In genomic region chr22:29988719-29989118, GRCh38 we compare ENCODE assay signal across 18 cellular contexts.
"Had no signal": no experiment of that assay in that cellular context is flagged by ENCODE, and none has a peak within 500 bp of the region (broad histone marks: within the 10 kb centered on the region; RNA-seq: fewer than 3 reads in every experiment).

No MANE protein-coding gene starts in this region.

- H3K4me3 ChIP-seq: ascending aorta, coronary artery, left ventricle myocardium inferior, thyroid gland had no signal

- H3K27ac ChIP-seq: ascending aorta, coronary artery, left ventricle myocardium inferior, thyroid gland had no signal

- ATAC-seq: activated CD4-positive, CD25-positive, alpha-beta regulatory T cell treated with anti-CD3 and anti-CD28 coated beads, Interleukin-2, amount 50 U/mL, for 24 hours; activated CD8-positive, alpha-beta T cell treated with anti-CD3 and anti-CD28 coated beads, Interleukin-2, amount 10 ng/mL, durations not matched to agents 7 days and 5 days; esophagus mucosa; T-cell had no signal

- H3K4me1 ChIP-seq: ascending aorta, left ventricle myocardium inferior, thyroid gland had no signal

- H3K27me3 ChIP-seq: ascending aorta, thyroid gland had no signal

- DNase-seq: activated CD4-positive, alpha-beta T cell treated with anti-CD3 and anti-CD28 coated beads, Interleukin-2, amount 10 ng/mL, durations not matched to agents 7 days and 5 days; activated CD8-positive, alpha-beta T cell treated with anti-CD3 and anti-CD28 coated beads, Interleukin-2, amount 10 ng/mL, durations not matched to agents 7 days and 5 days; activated naive CD4-positive, alpha-beta T cell treated with anti-CD3 and anti-CD28 coated beads for 36 hours; activated T-cell treated with anti-CD3 and anti-CD28 coated beads, Interleukin-2, amount 50 U/mL, for 24 hours; foreskin melanocyte; left ventricle myocardium inferior; mammary epithelial cell; nephron progenitor cell; nucleus accumbens; posterior cingulate gyrus; stimulated activated naive CD4-positive, alpha-beta T cell treated with Interleukin-2 at 50 U/mL for 16 hours; T-cell; T-helper 9 cell; thyroid gland had no signal

- H3K9me3 ChIP-seq: ascending aorta, left ventricle myocardium inferior, thyroid gland had no signal
